In the genomic region with DNA sequence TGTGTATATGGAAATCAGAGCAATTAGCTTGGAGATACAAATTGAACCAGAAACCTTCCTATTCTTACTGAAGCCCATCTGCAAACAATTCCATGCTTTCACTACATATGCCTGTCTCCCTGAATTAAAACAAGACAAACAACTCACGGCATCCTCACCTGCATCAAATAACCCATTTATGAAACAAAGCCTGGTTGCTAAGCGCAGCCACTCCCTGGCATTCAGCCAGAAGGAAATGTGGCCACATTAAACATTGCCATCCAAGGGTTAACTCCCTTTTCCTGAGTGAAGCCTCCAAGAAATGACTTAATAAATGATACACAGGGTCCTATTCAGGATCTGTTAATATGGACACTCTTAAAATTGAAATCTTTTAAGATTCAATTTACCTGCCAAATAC, we compare ENCODE assay signal across 9 cellular contexts. TPM values are rescaled to one million over a fixed set of nuclear protein-coding genes. Genes with fewer than 3 reads are reported as not detected.
DNase-seq lines count a peak whose midpoint lies in the region; ATAC-seq lines count a peak whose summit lies in the region.
"Had no signal": no experiment of that assay in that cellular context is flagged by ENCODE, and none has a peak within 500 bp of the region (broad histone marks: within the 10 kb centered on the region; RNA-seq: fewer than 3 reads in every experiment).

No MANE protein-coding gene starts in this region.

- no peaks in the 10 kb centered on the region for H3K9me3 ChIP-seq in mesodermal cell (ENCODE audit: control insufficient read depth, low read length)
- H3K9me3 ChIP-seq: left lung had no signal

- H3K4me1 ChIP-seq in mesodermal cell (ENCODE audit: control insufficient read depth, insufficient read depth, low read length, poor library complexity, severe bottlenecking): peaks cover 35% of the 10 kb centered on the region

- in situ Hi-C loops in G401 (cut with HindIII; ENCODE audit: low sequenced_read_pairs): no loop called here

- ATAC-seq in GM21717 (IDR thresholded peaks at IDR 0.05; ENCODE audit: unreplicated experiment) (no peak), GM21381 (IDR thresholded peaks at IDR 0.05; ENCODE audit: unreplicated experiment) (no peak), GM18909 (IDR thresholded peaks at IDR 0.05; ENCODE audit: poor library complexity, unreplicated experiment) (no peak)
- ATAC-seq: left lung had no signal

- WGBS in mesodermal cell (ENCODE audit: insufficient coverage in 2 of 2), 2 experiments: 89 to 92% methylated on average over 2 of the region's 2 CpGs

- no peak overlapping the region for H3K4me3 ChIP-seq in mesodermal cell (ENCODE audit: extremely low read depth, insufficient read depth, low read length, poor library complexity, severe bottlenecking)
- H3K4me3 ChIP-seq: left lung had no signal

- peaks cover 15% of the 10 kb centered on the region for H3K36me3 ChIP-seq in mesodermal cell (ENCODE audit: control insufficient read depth, insufficient read depth, low read length)
- H3K36me3 ChIP-seq: left lung had no signal

- DNase-seq in G401 (ENCODE audit: low spot score) (peak; percentile 52), NCI-H2081 treated with DMSO at 0.1 percent for 48 hours (lab: John Stamatoyannopoulos, UW) (peak; percentile 91), astrocyte of the hippocampus (ENCODE audit: low read depth, low spot score) (peak; percentile 22), A172 (ENCODE audit: low spot score) (no peak)
- DNase-seq: left lung had no signal

- H3K27ac ChIP-seq in mesodermal cell (ENCODE audit: low read depth, low read length, severe bottlenecking): peak overlapping the region; percentile 95

RNA-seq across cellular contexts. Expression of gene APP, which starts 55.2 kb away (rescaled TPM):
- 189 and 254 TPM in 2 replicates for total RNA-seq in G401 (2014; rRNA removed; shearing (Covaris generic))
- 546 TPM for polyA plus RNA-seq in mesodermal cell (2013, experiment 1 of 2)
- polyA plus RNA-seq in mesodermal cell (2013, experiment 2 of 2): 502 TPM
- total RNA-seq in A172 (2014; rRNA removed; shearing (Covaris generic)): 337 and 367 TPM in 2 replicates
